Comparison of ENCODE assay signal across 30 cellular contexts in the genomic region with DNA sequence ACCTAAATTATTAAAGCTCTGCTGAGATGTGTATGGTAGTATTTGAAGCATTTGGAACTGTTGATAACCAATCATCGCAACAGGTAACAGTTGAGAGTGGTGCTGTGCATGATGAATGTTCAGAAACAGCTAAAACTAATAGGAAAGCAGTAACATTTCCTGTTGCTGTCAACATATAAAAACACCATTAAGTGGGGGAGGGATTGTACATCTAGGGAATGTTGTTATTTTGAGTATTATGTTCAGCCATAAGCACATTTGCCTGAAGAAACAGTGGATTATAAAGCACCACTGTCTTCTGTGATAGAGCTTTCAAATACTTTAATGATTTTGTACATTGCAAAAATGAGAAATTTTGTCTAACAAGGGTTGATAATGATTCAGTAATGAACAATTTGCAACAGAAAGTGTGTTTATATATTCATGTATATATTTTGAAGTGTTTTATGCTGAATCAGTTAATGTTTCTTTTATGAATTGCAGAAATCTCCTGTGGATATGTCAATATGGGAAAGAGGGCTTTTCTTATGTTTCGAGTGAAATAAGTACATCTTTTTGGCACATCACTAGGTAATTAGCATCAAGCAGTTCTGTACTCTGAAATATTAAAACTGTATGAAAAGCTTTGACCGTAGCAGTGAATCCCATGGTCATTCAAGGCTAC.
"Had no signal": no experiment of that assay in that cellular context is flagged by ENCODE, and none has a peak within 500 bp of the region (broad histone marks: within the 10 kb centered on the region; RNA-seq: fewer than 3 reads in every experiment).

No MANE protein-coding gene starts in this region.

- H3K36me3 ChIP-seq: breast epithelium, suprapubic skin had no signal

- H3K9me3 ChIP-seq: breast epithelium, psoas muscle, suprapubic skin, tibial artery, upper lobe of right lung had no signal

- H3K4me1 ChIP-seq: breast epithelium, parathyroid adenoma, suprapubic skin, tibial artery had no signal

- H3K4me3 ChIP-seq: breast epithelium, psoas muscle, smooth muscle cell, suprapubic skin, tibial artery, upper lobe of right lung had no signal

- H3K9me3 Mint-ChIP-seq: activated naive CD8-positive, alpha-beta T cell treated with anti-CD3 and anti-CD28 coated beads, Interleukin-2, amount 50 U/mL, for 24 hours; activated T-cell treated with anti-CD3 and anti-CD28 coated beads, Interleukin-2, amount 50 U/mL, for 24 hours; activated T-helper 17 cell treated with anti-CD3 and anti-CD28 coated beads, Interleukin-2, amount 50 U/mL, for 72 hours; dendritic cell treated with granulocyte-macrophage colony-stimulating factor and Interleukin-4, amounts not matched to agents 40 ng/mL and 50 ng/mL, for 4 days; neural crest cell had no signal

- H3K27ac Mint-ChIP-seq: activated naive CD8-positive, alpha-beta T cell treated with anti-CD3 and anti-CD28 coated beads, Interleukin-2, amount 50 U/mL, for 24 hours; activated T-cell treated with anti-CD3 and anti-CD28 coated beads, Interleukin-2, amount 50 U/mL, for 24 hours; activated T-helper 17 cell treated with anti-CD3 and anti-CD28 coated beads, Interleukin-2, amount 50 U/mL, for 72 hours; dendritic cell treated with granulocyte-macrophage colony-stimulating factor and Interleukin-4, amounts not matched to agents 40 ng/mL and 50 ng/mL, for 4 days had no signal

- H3K4me3 Mint-ChIP-seq: activated naive CD8-positive, alpha-beta T cell treated with anti-CD3 and anti-CD28 coated beads, Interleukin-2, amount 50 U/mL, for 24 hours; activated T-cell treated with anti-CD3 and anti-CD28 coated beads, Interleukin-2, amount 50 U/mL, for 24 hours; activated T-helper 17 cell treated with anti-CD3 and anti-CD28 coated beads, Interleukin-2, amount 50 U/mL, for 72 hours; dendritic cell treated with granulocyte-macrophage colony-stimulating factor and Interleukin-4, amounts not matched to agents 40 ng/mL and 50 ng/mL, for 4 days; naive thymus-derived CD8-positive, alpha-beta T cell; neural crest cell had no signal

- FAIRE-seq: endometrium, frontal cortex had no signal

- H3K27me3 ChIP-seq: breast epithelium, suprapubic skin, tibial artery, upper lobe of right lung had no signal

- ATAC-seq: activated naive CD8-positive, alpha-beta T cell treated with anti-CD3 and anti-CD28 coated beads, Interleukin-2, amount 50 U/mL, for 24 hours; activated T-helper 17 cell treated with anti-CD3 and anti-CD28 coated beads, Interleukin-2, amount 50 U/mL, for 72 hours; left ventricle myocardium superior; naive thymus-derived CD8-positive, alpha-beta T cell; psoas muscle; upper lobe of right lung had no signal

- DNase-seq: activated CD4-positive, alpha-beta T cell treated with anti-CD3 and anti-CD28 coated beads for 4 hours; activated CD4-positive, alpha-beta T cell treated with anti-CD3 and anti-CD28 coated beads, Interleukin-2, amount 50 U/mL, for 48 hours; activated CD8-positive, alpha-beta memory T cell treated with anti-CD3 and anti-CD28 coated beads for 24 hours; activated gamma-delta T cell treated with Interleukin-2 at 50 U/mL for 16 hours; activated naive CD4-positive, alpha-beta T cell treated with anti-CD3 and anti-CD28 coated beads, Interleukin-2, amount 50 U/mL, for 16 hours; activated naive CD8-positive, alpha-beta T cell treated with anti-CD3 and anti-CD28 coated beads, Interleukin-2, amount 50 U/mL, for 24 hours; activated T-cell treated with anti-CD3 and anti-CD28 coated beads, Interleukin-2, amount 50 U/mL, for 24 hours; amygdala; central memory CD4-positive, alpha-beta T cell; effector CD8-positive, alpha-beta T cell; glutamatergic neuron; left ventricle myocardium superior; midbrain; naive thymus-derived CD8-positive, alpha-beta T cell; nucleus accumbens; psoas muscle; stimulated activated CD4-positive, alpha-beta T cell treated with anti-CD3 and anti-CD28 coated beads, Interleukin-1b, Interleukin-23, amount 100 ng/mL, for 48 hours; stimulated activated CD4-positive, alpha-beta T cell treated with anti-CD3 and anti-CD28 coated beads, Interleukin-4, amount 100 ng/mL, for 4 hours; stimulated activated naive CD4-positive, alpha-beta T cell; tibial artery; upper lobe of right lung had no signal

- H3K27ac ChIP-seq: breast epithelium, parathyroid adenoma, psoas muscle, suprapubic skin, tibial artery, upper lobe of right lung had no signal

- H3K27me3 Mint-ChIP-seq: activated naive CD8-positive, alpha-beta T cell treated with anti-CD3 and anti-CD28 coated beads, Interleukin-2, amount 50 U/mL, for 24 hours; activated T-cell treated with anti-CD3 and anti-CD28 coated beads, Interleukin-2, amount 50 U/mL, for 24 hours; activated T-helper 17 cell treated with anti-CD3 and anti-CD28 coated beads, Interleukin-2, amount 50 U/mL, for 72 hours; dendritic cell treated with granulocyte-macrophage colony-stimulating factor and Interleukin-4, amounts not matched to agents 40 ng/mL and 50 ng/mL, for 4 days; naive thymus-derived CD8-positive, alpha-beta T cell had no signal
